Comparison of ENCODE assay signal across 8 cellular contexts in the genomic region with DNA sequence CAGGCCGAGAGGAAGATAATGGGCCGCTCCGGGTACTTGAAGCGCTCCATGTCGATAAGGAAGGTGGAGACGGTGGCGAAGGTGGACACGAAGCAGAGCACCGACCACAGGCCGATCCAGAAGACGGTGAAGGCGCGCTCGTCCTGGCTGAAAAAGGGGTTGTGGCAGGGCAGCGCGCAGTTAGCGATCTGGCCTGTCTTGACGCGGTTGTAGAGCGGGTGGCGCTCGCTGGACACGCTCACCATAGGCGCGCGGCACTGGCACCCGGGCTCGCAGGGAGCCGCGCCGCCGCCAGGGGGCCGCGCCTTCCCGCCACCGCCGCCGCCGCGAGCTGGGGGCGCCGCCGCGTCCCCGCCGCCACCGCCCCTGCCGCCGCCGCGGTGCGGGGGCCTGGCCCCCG. TPM values are rescaled to one million over a fixed set of nuclear protein-coding genes. Genes with fewer than 3 reads are reported as not detected.
DNase-seq lines count a peak whose midpoint lies in the region; ATAC-seq and TF ChIP-seq lines count a peak whose summit lies in the region.

No MANE protein-coding gene starts in this region.

- H3K9me3 Mint-ChIP-seq in T-cell (no peaks in the 10 kb centered on the region), chondrocyte (ENCODE audit: low read depth) (no peaks in the 10 kb centered on the region)

- POLR2A ChIA-PET in T-cell (lab: Charles Lee): no interaction called here

- peak; percentile 68 for TF ChIP-seq CTCF in chondrocyte (IDR thresholded peaks at IDR 0.05)

- H3K27ac Mint-ChIP-seq in T-cell (peak overlapping the region in 1 of 2 donors; percentile 19), chondrocyte (ENCODE audit: unreplicated experiment) (peak overlapping the region; percentile 74)

- H3K4me3 Mint-ChIP-seq in T-cell: peak overlapping the region; percentile 71 to 85 (median 83)
- peak overlapping the region; percentile 91 for H3K4me3 Mint-ChIP-seq in chondrocyte (ENCODE audit: unreplicated experiment)

- H3K4me1 Mint-ChIP-seq in T-cell (peaks cover 17 to 47% (median 32%) of the 10 kb centered on the region in 3 donors), chondrocyte (ENCODE audit: low read depth) (peaks cover 50% of the 10 kb centered on the region)

- DNase-seq in Ammon's horn (ENCODE audit: low spot score): peak; percentile 74
- peak in 4 of 34 experiments; percentile 10 to 37 (median 24) for DNase-seq in T-cell
- DNase-seq in chondrocyte (ENCODE audit: low spot score): no peak
- peak; percentile 86 for DNase-seq in kidney tubule cell (ENCODE audit: low spot score)
- DNase-seq in stimulated activated CD4-positive, alpha-beta T cell treated with anti-CD3 and anti-CD28 coated beads, Interleukin-1b, Interleukin-23, amount 100 ng/mL, for 48 hours: peak; percentile 27
- no peak for DNase-seq in activated gamma-delta T cell treated with Interleukin-2 at 50 U/mL for 16 hours

- CTCF ChIA-PET in T-cell (lab: Charles Lee): no interaction called here

- ATAC-seq in GM18858 (IDR thresholded peaks at IDR 0.05; ENCODE audit: unreplicated experiment) (peak; percentile 25), HG03342 (IDR thresholded peaks at IDR 0.05; ENCODE audit: unreplicated experiment) (peak; percentile 39), T-cell (replicated peaks in 1 of 4) (peak; percentile 15 to 42 (median 28))

- H3K27me3 Mint-ChIP-seq in T-cell (peaks cover 14 to 53% of the 10 kb centered on the region in 2 donors), chondrocyte (ENCODE audit: low read depth) (no peaks in the 10 kb centered on the region)

- H3K36me3 Mint-ChIP-seq in T-cell: no peaks in the 10 kb centered on the region
- peaks cover 14% of the 10 kb centered on the region for H3K36me3 Mint-ChIP-seq in chondrocyte (ENCODE audit: low read depth)

RNA-seq across cellular contexts. Expression of gene FZD8, which starts 1.6 kb away (rescaled TPM):
- total RNA-seq in T-cell (1 to 10 TPM in 3 of 5 donors, under 1 TPM in 2; 0.63 to 1.8 (median 1.2) TPM), chondrocyte (86.9 to 163 TPM (median 89.5 TPM) in 3 replicates)

RNA-seq across cellular contexts. Expression of gene GJD4, which starts 35.3 kb away (rescaled TPM):
- not detected for total RNA-seq in T-cell
- total RNA-seq in chondrocyte: not detected in 3 replicates

Comparison
In these comparisons a context has a peak if more than half of its experiments do, and no peak if none do; other contexts are left out.
1. DNase-seq: peak in Ammon's horn (single experiment), kidney tubule cell (single experiment) and stimulated activated CD4-positive, alpha-beta T cell treated with anti-CD3 and anti-CD28 coated beads, Interleukin-1b, Interleukin-23, amount 100 ng/mL, for 48 hours (single experiment); none in chondrocyte (single experiment) and activated gamma-delta T cell treated with Interleukin-2 at 50 U/mL for 16 hours (single experiment).
2. RNA of gene FZD8, which starts 1.6 kb away (total RNA-seq): 86.9 to 163 TPM in chondrocyte; 0.63 to 1.8 TPM in T-cell; every median in the first group is over 10 times any median in the second.
3. Peak in every context shown above with its lines, with median percentiles within 50 percentile points of each other: ATAC-seq.